ENCODE assay signal across 6 cellular contexts in the genomic region with DNA sequence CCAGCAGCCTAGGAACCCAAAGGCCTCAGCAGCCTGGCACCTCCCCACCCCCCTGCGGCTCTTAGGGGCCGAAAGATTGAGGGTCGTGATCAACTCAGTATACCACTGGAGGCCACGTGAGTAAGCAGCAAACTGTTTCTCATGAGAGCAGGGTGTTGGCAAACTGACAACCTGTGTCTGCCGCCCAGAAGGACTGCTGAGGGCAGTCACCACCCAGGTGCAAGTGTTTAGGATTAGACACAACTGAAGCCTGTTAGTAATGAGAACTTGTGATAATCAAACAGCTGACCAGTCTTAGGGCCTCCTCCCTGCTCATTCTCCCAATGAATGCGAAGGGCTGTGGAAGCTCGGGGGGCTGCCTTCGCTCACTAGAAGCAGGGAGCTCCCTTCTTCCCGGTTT.
A peak's percentile ranks its signal among the peaks of the same experiment; 100 is the strongest.
DNase-seq lines count a peak whose midpoint lies in the region; ATAC-seq, FAIRE-seq and TF ChIP-seq lines count a peak whose summit lies in the region.
"Not testable (repeated sequence)": the region's sequence is repeated elsewhere in the genome, so short reads cannot be mapped to it uniquely, and the experiment has no call there.

No MANE protein-coding gene starts in this region.

- not testable (repeated sequence) for H3K9me1 ChIP-seq in keratinocyte (ENCODE audit: control insufficient read depth, extremely low read depth, insufficient read depth, low read length)

- H4K20me1 ChIP-seq in DND-41 (ENCODE audit: insufficient read depth, low read length); keratinocyte (ENCODE audit: control insufficient read depth, extremely low read depth, insufficient read depth, low read length): not testable (repeated sequence)

- H3K4me3 ChIP-seq in DND-41 (ENCODE audit: low read depth in 1 of 2, low read length in 2 of 2); bronchial epithelial cell (ENCODE audit: low read depth, low read length); keratinocyte (ENCODE audit: control insufficient read depth in 2 of 3, extremely low read depth in 1 of 3, insufficient read depth in 2 of 3, low read depth in 1 of 3, low read length in 3 of 3); psoas muscle: not testable (repeated sequence)

- not testable (repeated sequence) for H3K36me3 ChIP-seq in DND-41 (ENCODE audit: insufficient read depth, low read length); KOPT-K1 (ENCODE audit: insufficient read depth, low read length); bronchial epithelial cell (ENCODE audit: control insufficient read depth, insufficient read depth, low read length); keratinocyte (ENCODE audit: control insufficient read depth in 2 of 2, extremely low read depth in 1 of 2, insufficient read depth in 2 of 2, low read length in 2 of 2); psoas muscle (ENCODE audit: insufficient read depth in 1 of 2, low read depth in 1 of 2)

- dilution Hi-C loops in keratinocyte (cut with MboI; ENCODE audit: extremely low pct_ligation_motif_present, low sequenced_read_pairs) = not testable (repeated sequence)

- FAIRE-seq in bronchial epithelial cell (lab: Jason Lieb, UNC) (peak; percentile 36), keratinocyte (lab: Jason Lieb, UNC) (peak; percentile 73), urothelium cell line (lab: Jason Lieb, UNC) (peak; percentile 93)

- not testable (repeated sequence) for TF ChIP-seq CTCF in DND-41 (IDR thresholded peaks at IDR 0.05; ENCODE audit: borderline replicate concordance, extremely low read depth, low read length, poor library complexity, severe bottlenecking); bronchial epithelial cell (IDR thresholded peaks at IDR 0.05; ENCODE audit: insufficient read depth, low read length, severe bottlenecking); keratinocyte (optimal IDR thresholded peaks at IDR 0.05 in 1 of 3, IDR thresholded peaks at IDR 0.05 in 1 of 3, conservative IDR thresholded peaks at IDR 0.05 in 1 of 3; ENCODE audit: extremely low read depth in 1 of 3, insufficient read depth in 2 of 3, low read length in 3 of 3); psoas muscle (IDR thresholded peaks at IDR 0.05)

- not testable (repeated sequence) for H3K79me2 ChIP-seq in DND-41 (ENCODE audit: insufficient read depth, low read length); keratinocyte (ENCODE audit: control insufficient read depth, insufficient read depth, low read length)

- not testable (repeated sequence) for H3K9ac ChIP-seq in DND-41 (ENCODE audit: low read depth, low read length); keratinocyte (ENCODE audit: control insufficient read depth, extremely low read depth, insufficient read depth, low read length)

- not testable (repeated sequence) for H3K27me3 ChIP-seq in DND-41 (ENCODE audit: insufficient read depth, low read length, poor library complexity); bronchial epithelial cell (ENCODE audit: control insufficient read depth, insufficient read depth, low read length); keratinocyte (ENCODE audit: control insufficient read depth, extremely low read depth, insufficient read depth, low read length); psoas muscle (ENCODE audit: insufficient read depth in 3 of 3, low read length in 2 of 3)

- intact Hi-C loops in psoas muscle (cut with DNase I) = loop anchor here in 1 of 2 donors (5.0 kb wide), 1 partner anchor 92 kb away; no protein-coding TSS in a partner anchor

- H3K9me3 ChIP-seq in DND-41 (ENCODE audit: insufficient read depth, low read length, severe bottlenecking); KOPT-K1 (ENCODE audit: insufficient read depth, low read length, poor library complexity, severe bottlenecking); keratinocyte (ENCODE audit: control insufficient read depth, low read depth, low read length); psoas muscle: not testable (repeated sequence)

- 67 to 88% (median 70%) methylated on average over 1 to 3 of the region's 9 CpGs for WGBS in psoas muscle, 3 donors

- not testable (repeated sequence) for DNase-seq in DND-41; bronchial epithelial cell (ENCODE audit: low read depth); keratinocyte (ENCODE audit: low read depth, low spot score); psoas muscle; urothelium cell line (ENCODE audit: low spot score)

- ATAC-seq in DND-41 (ENCODE audit: insufficient read depth, low read depth) = peak; percentile 76
- peak in 3 of 4 donors; percentile 68 to 79 (median 72) for ATAC-seq in psoas muscle

- peaks cover 18% of the 10 kb centered on the region for H3K4me1 ChIP-seq in DND-41 (ENCODE audit: insufficient read depth, low read length)
- H3K4me1 ChIP-seq in keratinocyte (ENCODE audit: control insufficient read depth, extremely low read depth, insufficient read depth, low read length); psoas muscle: not testable (repeated sequence)

- not testable (repeated sequence) for H3K4me2 ChIP-seq in DND-41 (ENCODE audit: insufficient read depth, low read length); keratinocyte (ENCODE audit: control insufficient read depth, extremely low read depth, insufficient read depth, low read depth, low read length)

- not testable (repeated sequence) for H2AFZ ChIP-seq in DND-41 (ENCODE audit: low read depth, low read length); keratinocyte (ENCODE audit: control insufficient read depth, low read length)

- H3K27ac ChIP-seq in DND-41 (ENCODE audit: low read length); keratinocyte (ENCODE audit: control insufficient read depth, insufficient read depth, low read length); psoas muscle: not testable (repeated sequence)
- H3K27ac ChIP-seq in KOPT-K1 (ENCODE audit: low read depth, low read length, poor library complexity, severe bottlenecking) = peak overlapping the region; percentile 28
